14 cellular contexts compared by ENCODE assay signal in genomic region chr17:80365001-80365965, GRCh38.
"Had no signal": no experiment of that assay in that cellular context is flagged by ENCODE, and none has a peak within 500 bp of the region (broad histone marks: within the 10 kb centered on the region; RNA-seq: fewer than 3 reads in every experiment).

No MANE protein-coding gene starts in this region.

- ATAC-seq: naive thymus-derived CD8-positive, alpha-beta T cell; stimulated activated naive CD8-positive, alpha-beta T cell treated with anti-CD3 and anti-CD28 coated beads, Interleukin-15, Interleukin-2, amounts not matched to agents 100 U/mL and 50 U/mL, for 24 hours had no signal

- H3K9me3 Mint-ChIP-seq: immature natural killer cell; naive thymus-derived CD8-positive, alpha-beta T cell; T-cell had no signal

- H3K36me3 ChIP-seq: uterus had no signal

- DNase-seq: activated CD4-positive, alpha-beta T cell treated with anti-CD3 and anti-CD28 coated beads for 48 hours; activated CD4-positive, CD25-positive, alpha-beta regulatory T cell; activated CD8-positive, alpha-beta memory T cell treated with anti-CD3 and anti-CD28 coated beads for 24 hours; activated CD8-positive, alpha-beta memory T cell treated with anti-CD3 and anti-CD28 coated beads, Interleukin-2, amount 50 U/mL, for 48 hours; activated naive CD4-positive, alpha-beta T cell; immature natural killer cell; naive thymus-derived CD8-positive, alpha-beta T cell; stimulated activated CD4-positive, alpha-beta T cell treated with anti-CD3 and anti-CD28 coated beads, Interleukin-2, amount 100 ng/mL, for 24 hours; stimulated activated naive CD8-positive, alpha-beta T cell treated with anti-CD3 and anti-CD28 coated beads, Interleukin-15, Interleukin-2, amounts not matched to agents 100 U/mL and 50 U/mL, for 24 hours; uterus had no signal

- H3K4me3 ChIP-seq: adrenal gland, tibial nerve, uterus had no signal

- H3K4me1 ChIP-seq: adrenal gland, uterus had no signal

- H3K4me1 Mint-ChIP-seq: immature natural killer cell, T-cell had no signal

- H3K27ac ChIP-seq: adrenal gland, tibial nerve, uterus had no signal

- H3K4me3 Mint-ChIP-seq: immature natural killer cell; naive thymus-derived CD8-positive, alpha-beta T cell; T-cell had no signal

- H3K27me3 ChIP-seq: adrenal gland, tibial nerve, uterus had no signal

- H3K27me3 Mint-ChIP-seq: naive thymus-derived CD8-positive, alpha-beta T cell; T-cell had no signal

- H3K9me3 ChIP-seq: adrenal gland, tibial nerve, uterus had no signal

- FAIRE-seq: bronchial epithelial cell had no signal
